In the genomic region with DNA sequence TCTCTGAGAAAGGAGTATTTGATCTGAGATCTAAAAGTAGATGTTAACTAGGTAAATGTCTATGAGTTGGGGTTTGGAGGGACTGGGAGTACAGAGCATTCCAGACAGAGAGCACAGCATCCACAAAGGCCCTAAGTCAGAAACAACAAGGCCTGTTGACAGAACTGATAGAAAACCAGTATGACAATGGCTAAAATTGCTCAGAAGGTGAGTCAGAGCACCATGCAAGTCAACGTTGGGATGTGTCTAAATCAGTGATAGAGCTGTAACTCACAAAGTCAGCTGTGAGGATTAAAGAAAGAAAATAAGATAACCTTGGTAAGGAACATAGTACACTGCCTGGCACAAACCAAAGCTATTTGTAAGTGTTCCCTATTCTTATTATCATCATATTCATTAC, we compare ENCODE assay signal across 20 cellular contexts.
"Had no signal": no experiment of that assay in that cellular context is flagged by ENCODE, and none has a peak within 500 bp of the region (broad histone marks: within the 10 kb centered on the region; RNA-seq: fewer than 3 reads in every experiment).

No MANE protein-coding gene starts in this region.

- H3K9me3 ChIP-seq: SJCRH30 had no signal

- H3K27me3 ChIP-seq: SJCRH30 had no signal

- H3K36me3 ChIP-seq: SJCRH30 had no signal

- H3K27ac ChIP-seq: KMS-11, SJCRH30 had no signal

- DNase-seq: Kasumi-1, MM.1S, NCI-H1092 treated with DMSO at 0.1 percent for 48 hours, NCI-H1436, NCI-H187, NCI-H2029, NCI-H2081 treated with DMSO at 0.1 percent for 48 hours, NCI-H2171, NCI-H226, NCI-H446, NCI-H510A, NCI-H524 treated with DMSO at 0.1 percent for 48 hours, NCI-H69, NCI-H774, SHP77 treated with DMSO at 0.1 percent for 48 hours, SJCRH30 had no signal

- H3K4me1 ChIP-seq: SJCRH30 had no signal

- ATAC-seq: K562, Panc1, Right ventricle myocardium inferior had no signal

- H3K4me3 ChIP-seq: K562, SJCRH30 had no signal
